ENCODE assay signal across 15 cellular contexts in the genomic region with DNA sequence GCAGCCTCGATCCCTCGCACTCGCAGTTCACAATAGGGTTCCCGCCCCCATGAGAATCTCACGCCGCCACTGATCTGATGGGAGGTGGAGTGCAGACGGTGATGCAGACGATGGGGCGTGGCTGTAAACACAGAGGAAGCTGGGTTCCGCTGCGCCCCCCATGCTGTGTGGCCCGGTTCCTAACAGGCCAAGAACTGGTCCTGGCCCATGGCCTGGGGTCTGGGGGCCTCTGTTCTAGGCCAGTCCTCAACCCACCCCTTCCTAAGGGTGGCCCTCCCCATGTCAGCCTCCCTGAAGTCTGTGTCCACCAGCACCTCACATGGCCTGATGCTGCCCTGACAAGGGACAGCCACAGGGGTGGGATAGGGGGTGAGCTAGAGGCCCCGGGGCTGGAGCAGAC. TPM values are rescaled to one million over a fixed set of nuclear protein-coding genes. Genes with fewer than 3 reads are reported as not detected.
DNase-seq lines count a peak whose midpoint lies in the region; ATAC-seq and TF ChIP-seq lines count a peak whose summit lies in the region.
"Had no signal": no experiment of that assay in that cellular context is flagged by ENCODE, and none has a peak within 500 bp of the region (broad histone marks: within the 10 kb centered on the region; RNA-seq: fewer than 3 reads in every experiment).

No MANE protein-coding gene starts in this region.

- no peak overlapping the region for H4K8ac ChIP-seq in neuronal stem cell (ENCODE audit: low read depth, low read length)

- intact Hi-C loops in right cardiac atrium (cut with DNase I): no loop called here
- intact Hi-C loops in left ventricle myocardium superior (cut with micrococcal nuclease): no loop called here
- intact Hi-C loops in upper lobe of right lung (cut with DNase I): no loop called here
- intact Hi-C loops in testis (cut with DNase I; ENCODE audit: low total_unique reads): no loop called here

- H3K36me3 ChIP-seq in neuronal stem cell (replicated peaks in 1 of 2; ENCODE audit: control insufficient read depth in 2 of 2, insufficient read depth in 2 of 2, low read length in 2 of 2) (no peaks in the 10 kb centered on the region), upper lobe of right lung (no peaks in the 10 kb centered on the region), testis (ENCODE audit: low read depth, missing control alignments) (no peaks in the 10 kb centered on the region)
- H3K36me3 ChIP-seq: BE2C, HAP-1 had no signal

- H3K18ac ChIP-seq in neuronal stem cell (ENCODE audit: low read length): peak overlapping the region; percentile 90

- peaks cover 29% of the 10 kb centered on the region for H3K27me3 Mint-ChIP-seq in chondrocyte (ENCODE audit: low read depth)

- ATAC-seq in right cardiac atrium (no peak), left ventricle myocardium superior (no peak), upper lobe of right lung (peak; percentile 3)

- no peak overlapping the region for H3K27ac Mint-ChIP-seq in chondrocyte (ENCODE audit: unreplicated experiment)
- H3K27ac Mint-ChIP-seq: CD4-positive, alpha-beta memory T cell; HFFc6 had no signal

- DNase-seq in right cardiac atrium (peak in 2 of 3 donors; percentile 44 to 45), left ventricle myocardium superior (no peak), chondrocyte (ENCODE audit: low spot score) (peak; percentile 84), neuronal stem cell (ENCODE audit: low spot score) (no peak), upper lobe of right lung (no peak), testis (no peak), AG08395 (ENCODE audit: low spot score) (no peak)
- DNase-seq in stimulated activated naive CD4-positive, alpha-beta T cell treated with Interleukin-2 at 50 U/mL for 16 hours (lab: John Stamatoyannopoulos, UW): no peak
- DNase-seq: BE2C; CD4-positive, alpha-beta memory T cell; DMS79; GOT3; HFFc6 had no signal

- H3K4ac ChIP-seq in neuronal stem cell (ENCODE audit: low read length): no peak overlapping the region

- no peaks in the 10 kb centered on the region for H3K27me3 ChIP-seq in right cardiac atrium (ENCODE audit: control insufficient read depth, insufficient read depth)
- peaks cover 0 to 47% (median 0%) of the 10 kb centered on the region in 3 experiments for H3K27me3 ChIP-seq in neuronal stem cell (ENCODE audit: control insufficient read depth in 3 of 3, insufficient read depth in 3 of 3, low read depth in 1 of 3, low read length in 3 of 3)
- H3K27me3 ChIP-seq in upper lobe of right lung: peaks cover 18% of the 10 kb centered on the region
- no peaks in the 10 kb centered on the region for H3K27me3 ChIP-seq in testis

- WGBS in right cardiac atrium: 72% methylated on average over 13 of the region's 13 CpGs
- no CpG with 5 or more reads among the region's 13 CpGs for WGBS in neuronal stem cell (ENCODE audit: extremely low coverage in 2 of 2, insufficient read length in 2 of 2, insufficient replicate concordance in 1 of 2), 2 donors
- 84 to 93% methylated on average over 10 to 13 of the region's 13 CpGs for WGBS in testis, 2 donors

- H3K4me3 Mint-ChIP-seq in chondrocyte (ENCODE audit: unreplicated experiment): no peak overlapping the region
- H3K4me3 Mint-ChIP-seq: CD4-positive, alpha-beta memory T cell; HFFc6 had no signal

- H2BK12ac ChIP-seq in neuronal stem cell (ENCODE audit: low read length): peak overlapping the region; percentile 14

- peak overlapping the region; percentile 68 for H3K23ac ChIP-seq in neuronal stem cell (ENCODE audit: low read depth, low read length, poor library complexity)

- H3K9ac ChIP-seq in neuronal stem cell (ENCODE audit: low read depth, low read length, poor library complexity): peak overlapping the region; percentile 39

- peak overlapping the region; percentile 54 for H2BK5ac ChIP-seq in neuronal stem cell (ENCODE audit: low read length)

- no peaks in the 10 kb centered on the region for H3K9me3 ChIP-seq in right cardiac atrium (ENCODE audit: control insufficient read depth, low read length)
- H3K9me3 ChIP-seq in neuronal stem cell (replicated peaks in 1 of 2; ENCODE audit: control insufficient read depth in 2 of 2, insufficient read depth in 1 of 2, low read depth in 1 of 2, low read length in 2 of 2): peaks cover 3 to 4% of the 10 kb centered on the region in 2 donors
- H3K9me3 ChIP-seq in upper lobe of right lung: no peaks in the 10 kb centered on the region
- no peaks in the 10 kb centered on the region for H3K9me3 ChIP-seq in testis
- H3K9me3 ChIP-seq: BE2C, HAP-1 had no signal

- no peaks in the 10 kb centered on the region for H3K9me3 Mint-ChIP-seq in chondrocyte (ENCODE audit: low read depth)
- H3K9me3 Mint-ChIP-seq: CD4-positive, alpha-beta memory T cell had no signal

- H3K4me3 ChIP-seq in right cardiac atrium (ENCODE audit: low read length) (no peak overlapping the region), neuronal stem cell (ENCODE audit: low read length in 2 of 2) (no peak overlapping the region), upper lobe of right lung (no peak overlapping the region), testis (no peak overlapping the region)
- H3K4me3 ChIP-seq: HAP-1 had no signal

- H3K14ac ChIP-seq in neuronal stem cell (ENCODE audit: low read length): peak overlapping the region; percentile 31

- peak overlapping the region; percentile 89 for H2AK5ac ChIP-seq in neuronal stem cell (ENCODE audit: low read depth, low read length)

- no peak overlapping the region for H2BK120ac ChIP-seq in neuronal stem cell (ENCODE audit: low read depth, low read length)

- no peak overlapping the region for H4K91ac ChIP-seq in neuronal stem cell (ENCODE audit: low read depth, low read length, poor library complexity)

- TF ChIP-seq POLR2A in testis (IDR thresholded peaks at IDR 0.05): no peak

- H3K4me2 ChIP-seq in neuronal stem cell (ENCODE audit: insufficient read depth, low read length, poor library complexity, severe bottlenecking): no peak overlapping the region

- H3K4me1 ChIP-seq in right cardiac atrium (ENCODE audit: control insufficient read depth, insufficient read depth, low read length) (no peaks in the 10 kb centered on the region), neuronal stem cell (ENCODE audit: control insufficient read depth in 2 of 2, insufficient read depth in 1 of 2, low read depth in 1 of 2, low read length in 2 of 2) (peaks cover 0 to 25% of the 10 kb centered on the region in 2 donors), upper lobe of right lung (no peaks in the 10 kb centered on the region), testis (no peaks in the 10 kb centered on the region)
- H3K4me1 ChIP-seq: BE2C, HAP-1 had no signal

- H3K79me1 ChIP-seq in neuronal stem cell (ENCODE audit: low read depth, low read length): peaks cover 5% of the 10 kb centered on the region

- H3K4me1 Mint-ChIP-seq in chondrocyte (ENCODE audit: low read depth): no peaks in the 10 kb centered on the region
- H3K4me1 Mint-ChIP-seq: CD4-positive, alpha-beta memory T cell had no signal

- H3K36me3 Mint-ChIP-seq in chondrocyte (ENCODE audit: low read depth): peaks cover 7% of the 10 kb centered on the region
- H3K36me3 Mint-ChIP-seq: CD4-positive, alpha-beta memory T cell had no signal

- H3K27ac ChIP-seq in right cardiac atrium (ENCODE audit: low read length) (no peak overlapping the region), neuronal stem cell (replicated peaks; ENCODE audit: low read length) (no peak overlapping the region), upper lobe of right lung (no peak overlapping the region), testis (no peak overlapping the region)
- H3K27ac ChIP-seq: C4-2B had no signal

- H2AFZ ChIP-seq in neuronal stem cell (ENCODE audit: low read length): no peak overlapping the region

- peak overlapping the region; percentile 74 for H2BK15ac ChIP-seq in neuronal stem cell (ENCODE audit: low read length)

- TF ChIP-seq CTCF in chondrocyte (IDR thresholded peaks at IDR 0.05): no peak
- no peak for TF ChIP-seq CTCF in upper lobe of right lung (IDR thresholded peaks at IDR 0.05)
- no peak for TF ChIP-seq CTCF in testis (IDR thresholded peaks at IDR 0.05)

RNA-seq across cellular contexts. Expression of a gene that starts 15.1 kb away (rescaled TPM):
- total RNA-seq in right cardiac atrium (1 to 10 TPM in 3 of 4 donors, under 1 TPM in 1; 0.28 to 2.5 (median 1.8) TPM), left ventricle myocardium superior (1.7 TPM), chondrocyte (1.1 to 4.1 TPM (median 2.0 TPM) in 3 replicates), upper lobe of right lung (12.2 TPM), testis (10 to 100 TPM; 17.1 to 25.7 TPM)
- polyA plus RNA-seq in right cardiac atrium (1.4 TPM), testis (ENCODE audit: insufficient read depth, low read depth, low replicate concordance) (5.7 TPM)
- 1.5 TPM for polyA plus RNA-seq in neuronal stem cell (2013, experiment 1 of 2)
- polyA plus RNA-seq in neuronal stem cell (2013, experiment 2 of 2): 1.4 TPM

Comparison
In these comparisons a context has a peak if more than half of its experiments do, and no peak if none do; other contexts are left out.
1. DNase-seq: peak in right cardiac atrium (2 of 3) and chondrocyte (single experiment); none in left ventricle myocardium superior (single experiment), neuronal stem cell (single experiment), upper lobe of right lung (single experiment), testis (single experiment), stimulated activated naive CD4-positive, alpha-beta T cell treated with Interleukin-2 at 50 U/mL for 16 hours (single experiment) and AG08395 (single experiment).